Comparison of ENCODE assay signal across 8 cellular contexts in genomic region chr3:69013256-69014021, GRCh38. TPM values are rescaled to one million over a fixed set of nuclear protein-coding genes. Genes with fewer than 3 reads are reported as not detected.
A peak's percentile ranks its signal among the peaks of the same experiment; 100 is the strongest.
DNase-seq lines count a peak whose midpoint lies in the region; ATAC-seq and TF ChIP-seq lines count a peak whose summit lies in the region.

EOGT (minus strand) TSS chr3:69013684; CDS start chr3:69009846, 3,838 bp downstream.

- no peaks in the 10 kb centered on the region for H3K9me3 Mint-ChIP-seq in osteocyte (ENCODE audit: unreplicated experiment)

- peak within 1 kb of the TSS; percentile 54 for H3K4me2 ChIP-seq in KMS-11
- H3K4me2 ChIP-seq in SK-N-SH: peak within 1 kb of the TSS; percentile 79

- peak in 1 of 2 experiments; percentile 9; a peak in 1 of 4 replicates for TF ChIP-seq EP300 in SK-N-SH (IDR thresholded peaks at IDR 0.05; ENCODE audit: borderline replicate concordance in 1 of 2, low read depth in 1 of 2, low read length in 1 of 2)

- H3K36me3 ChIP-seq in KMS-11 (ENCODE audit: insufficient read depth) (no peaks in the 10 kb centered on the region), SK-N-SH (replicated peaks in 1 of 2; ENCODE audit: control insufficient read depth in 1 of 2, insufficient read depth in 2 of 2, low read length in 1 of 2) (peaks cover 20 to 35% of the 10 kb centered on the region in 2 experiments), thymus (ENCODE audit: control insufficient read depth, insufficient read depth) (no peaks in the 10 kb centered on the region)

- H3K9ac ChIP-seq in KMS-11 (peak within 1 kb of the TSS; percentile 71), SK-N-SH (peak within 1 kb of the TSS; percentile 88)

- peak within 1 kb of the TSS; percentile 76 for H2AFZ ChIP-seq in KMS-11 (ENCODE audit: low read depth)
- peak within 1 kb of the TSS; percentile 78 for H2AFZ ChIP-seq in SK-N-SH (ENCODE audit: low read depth)

- H3K27ac ChIP-seq in KMS-11 (peak within 1 kb of the TSS; percentile 32), SK-N-SH (ENCODE audit: low read depth in 2 of 2, low read length in 1 of 2) (peak within 1 kb of the TSS; percentile 80 to 83), thymus (ENCODE audit: low read depth) (peak within 1 kb of the TSS; percentile 94)

- H3K9me2 ChIP-seq in SK-N-SH: no peaks in the 10 kb centered on the region

- H3K4me3 Mint-ChIP-seq in osteocyte (ENCODE audit: unreplicated experiment): peak within 1 kb of the TSS; percentile 82

- peaks cover 9% of the 10 kb centered on the region for H3F3A ChIP-seq in SK-N-SH (replicated peaks; ENCODE audit: insufficient read depth)

- DNase-seq in G401 (ENCODE audit: low spot score): peak; percentile 64
- peak; percentile 94 for DNase-seq in SK-N-SH
- peak; percentile 78 for DNase-seq in activated naive CD4-positive, alpha-beta T cell treated with anti-CD3 and anti-CD28 coated beads, Interleukin-2, amount 50 U/mL, for 16 hours
- peak; percentile 76 for DNase-seq in globus pallidus (ENCODE audit: low spot score)
- peak; percentile 94 for DNase-seq in osteocyte (ENCODE audit: extremely low spot score, unreplicated experiment)

- H4K20me1 ChIP-seq in KMS-11 (ENCODE audit: insufficient read depth): no peaks in the 10 kb centered on the region
- H4K20me1 ChIP-seq in SK-N-SH (ENCODE audit: insufficient read depth): no peaks in the 10 kb centered on the region

- no peaks in the 10 kb centered on the region for H3K27me3 Mint-ChIP-seq in osteocyte (ENCODE audit: unreplicated experiment)

- peak; percentile 47; the same call in 1 of the 2 replicates for TF ChIP-seq CTCF in KMS-11 (conservative IDR thresholded peaks at IDR 0.05; ENCODE audit: low read depth, low read length)
- peak; percentile 65 for TF ChIP-seq CTCF in SK-N-SH (IDR thresholded peaks at IDR 0.05)
- peak; percentile 78 for TF ChIP-seq CTCF in osteocyte (IDR thresholded peaks at IDR 0.05)

- CTCF ChIA-PET in SK-N-SH (lab: Yijun Ruan, JAX): interaction anchor here (0.6 to 2.4 kb wide), 11 partner anchors 8 to 62 kb away, joined by 3 to 9 read pairs (median 4); partner anchors contain the start of gene TMF1

- in situ Hi-C loops in G401 (cut with HindIII; ENCODE audit: low sequenced_read_pairs): no loop called here

- H3K27ac Mint-ChIP-seq in osteocyte (ENCODE audit: unreplicated experiment): peak within 1 kb of the TSS; percentile 92

- 0% methylated on average over 10 of the region's 95 CpGs for WGBS in SK-N-SH (ENCODE audit: low lambda C conversion rate)
- WGBS in thymus: under 1% methylated on average over 95 of the region's 95 CpGs

- peak; percentile 35 for TF ChIP-seq RAD21 in SK-N-SH (IDR thresholded peaks at IDR 0.05; ENCODE audit: low read length)

- peaks cover 36% of the 10 kb centered on the region for H3K36me3 Mint-ChIP-seq in osteocyte (ENCODE audit: unreplicated experiment)

- H3K4me1 ChIP-seq in KMS-11 (ENCODE audit: low read depth, poor library complexity, severe bottlenecking) (peaks cover 10% of the 10 kb centered on the region), SK-N-SH (ENCODE audit: control insufficient read depth in 1 of 2, insufficient read depth in 2 of 2, low read depth in 1 of 2, low read length in 1 of 2) (peaks cover 0 to 15% of the 10 kb centered on the region in 2 experiments; a peak in 3 of 4 replicates), thymus (ENCODE audit: control insufficient read depth, insufficient read depth, low read length) (no peaks in the 10 kb centered on the region)

- POLR2A ChIA-PET in SK-N-SH (lab: Yijun Ruan, JAX): interaction anchor here (0.6 to 1.0 kb wide), 3 partner anchors 38 to 520 kb away, joined by 3 to 4 read pairs (median 3); partner anchors contain the start of gene TMF1

- peak; percentile 81 for ATAC-seq in GM21737 (IDR thresholded peaks at IDR 0.05; ENCODE audit: unreplicated experiment)

- peaks cover 37% of the 10 kb centered on the region for H3K4me1 Mint-ChIP-seq in osteocyte (ENCODE audit: unreplicated experiment)

- H3K4me3 ChIP-seq in KMS-11 (IDR thresholded peaks at IDR 0.05; ENCODE audit: insufficient read depth, low read depth, low read length): peak within 1 kb of the TSS; percentile 69
- peak within 1 kb of the TSS; percentile 70 to 71 for H3K4me3 ChIP-seq in SK-N-SH (ENCODE audit: low read depth in 2 of 2, low read length in 1 of 2)
- H3K4me3 ChIP-seq in thymus (ENCODE audit: low read length): peak within 1 kb of the TSS; percentile 84

- no peaks in the 10 kb centered on the region for H3K9me3 ChIP-seq in SK-N-SH
- no peaks in the 10 kb centered on the region for H3K9me3 ChIP-seq in thymus (ENCODE audit: control insufficient read depth)

- no peaks in the 10 kb centered on the region for H3K27me3 ChIP-seq in KMS-11 (ENCODE audit: insufficient read depth, low read depth)
- H3K27me3 ChIP-seq in SK-N-SH (ENCODE audit: insufficient read depth): no peaks in the 10 kb centered on the region
- H3K27me3 ChIP-seq in thymus (ENCODE audit: control insufficient read depth, insufficient read depth): no peaks in the 10 kb centered on the region

- H3K79me2 ChIP-seq in KMS-11 (ENCODE audit: insufficient read depth, low read depth) (no peaks in the 10 kb centered on the region), SK-N-SH (ENCODE audit: insufficient read depth) (peaks cover 10% of the 10 kb centered on the region; the same call in 1 of the 2 replicates)

TF ChIP-seq in SK-N-SH, 30 proteins besides CTCF, POLR2A, EP300 and RAD21 (continues in another document):
- 0 out of 2 replicates have a peak, but pooled peaks have one; percentile 17 for TF ChIP-seq FOXM1 (IDR thresholded peaks at IDR 0.05; ENCODE audit: low read depth)
- no peak for TF ChIP-seq GATA2 (CRISPR knock-in tag; IDR thresholded peaks at IDR 0.05)
- TF ChIP-seq ELF1 (IDR thresholded peaks at IDR 0.05): 0 out of 2 replicates have a peak, but pooled peaks have one; percentile 9
- no peak for TF ChIP-seq TCF12 (IDR thresholded peaks at IDR 0.05)
- TF ChIP-seq NFIC (IDR thresholded peaks at IDR 0.05; ENCODE audit: borderline replicate concordance): peak; percentile 27; the same call in 1 of the 2 replicates
- TF ChIP-seq IRF3 (IDR thresholded peaks at IDR 0.05; ENCODE audit: low read depth, low read length): no peak
- peak; percentile 53 for TF ChIP-seq GABPA (IDR thresholded peaks at IDR 0.05; ENCODE audit: low read depth)
- TF ChIP-seq POLR2AphosphoS5 (IDR thresholded peaks at IDR 0.05; ENCODE audit: low read depth, low read length): peak; percentile 39; the same call in 1 of the 2 replicates
- TF ChIP-seq ZBTB33 (IDR thresholded peaks at IDR 0.05; ENCODE audit: borderline replicate concordance, low read depth): 0 out of 2 replicates have a peak, but pooled peaks have one; percentile 40
- peak; percentile 57; the same call in 1 of the 2 replicates for TF ChIP-seq USF1 (IDR thresholded peaks at IDR 0.05; ENCODE audit: borderline replicate concordance, low read depth)
- no peak for TF ChIP-seq YY1 (IDR thresholded peaks at IDR 0.05; ENCODE audit: low read depth)
- TF ChIP-seq CHD2 (IDR thresholded peaks at IDR 0.05; ENCODE audit: low read length, partially characterized antibody): peak; percentile 74
- no peak for TF ChIP-seq RCOR1 (IDR thresholded peaks at IDR 0.05; ENCODE audit: low read length)
- TF ChIP-seq SMC3 (IDR thresholded peaks at IDR 0.05; ENCODE audit: low read depth, low read length): peak; percentile 21; the same call in 1 of the 2 replicates
- peak; percentile 97 for TF ChIP-seq MAX (IDR thresholded peaks at IDR 0.05; ENCODE audit: low read depth)
- no peak for TF ChIP-seq FOSL2 (IDR thresholded peaks at IDR 0.05; ENCODE audit: borderline replicate concordance, low read depth)
- TF ChIP-seq MXI1 (IDR thresholded peaks at IDR 0.05; ENCODE audit: low read depth, low read length): peak; percentile 20; the same call in 1 of the 2 replicates
- peak; percentile 32; the same call in 1 of the 2 replicates for TF ChIP-seq SIN3A (IDR thresholded peaks at IDR 0.05; ENCODE audit: borderline replicate concordance, low read depth, low read length)

RNA-seq across cellular contexts. Expression of gene EOGT, which starts in this region (rescaled TPM):
- total RNA-seq in G401 (2014; rRNA removed; shearing (Covaris generic)): 19.0 and 27.0 TPM in 2 replicates
- polyA plus RNA-seq in SK-N-SH (2012; rRNA removed): 6.0 and 7.8 TPM in 2 replicates
- 8.0 and 9.7 TPM in 2 replicates for polyA plus RNA-seq in SK-N-SH (2012; cell fraction: cytosol; rRNA removed)
- polyA plus RNA-seq in SK-N-SH (2012; cell fraction: nucleus; rRNA removed): 9.8 and 13.5 TPM in 2 replicates
- 26.6 and 27.6 TPM in 2 replicates for total RNA-seq in osteocyte
- 43.3 TPM for polyA plus RNA-seq in thymus

Comparison
In these comparisons a context has a peak if more than half of its experiments do, and no peak if none do; other contexts are left out.
1. Peak in every context shown above with its lines: DNase-seq, ATAC-seq, H3K4me3 ChIP-seq and H3K27ac ChIP-seq.
2. H3K27ac ChIP-seq: peak in every context shown above with its lines; median percentile 94 in thymus; 82 in SK-N-SH; 32 in KMS-11.